Comparison of ENCODE assay signal across 11 cellular contexts in the genomic region with DNA sequence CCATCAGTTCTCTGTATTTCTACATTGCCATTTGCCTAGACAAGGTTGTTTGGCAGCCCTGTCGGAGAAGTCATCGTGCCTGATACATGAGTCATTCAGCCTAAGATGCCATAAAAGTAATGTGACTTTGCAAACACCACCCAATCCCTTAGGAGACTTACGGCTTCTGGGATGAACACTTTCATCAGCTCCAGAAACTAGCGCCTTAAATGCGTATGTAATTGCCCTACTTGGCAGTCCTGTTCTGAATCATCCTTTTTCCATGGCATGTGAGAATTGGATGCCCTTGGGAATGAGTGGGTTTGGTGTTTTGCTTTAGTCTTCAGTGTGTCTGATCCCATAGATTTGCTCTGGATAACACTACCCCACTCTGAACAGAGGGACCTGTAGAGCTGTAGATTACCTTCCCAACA.
DNase-seq lines count a peak whose midpoint lies in the region; ATAC-seq and TF ChIP-seq lines count a peak whose summit lies in the region.
"Had no signal": no experiment of that assay in that cellular context is flagged by ENCODE, and none has a peak within 500 bp of the region (broad histone marks: within the 10 kb centered on the region; RNA-seq: fewer than 3 reads in every experiment).

No MANE protein-coding gene starts in this region.

- peaks cover 51% of the 10 kb centered on the region for H3K4me1 Mint-ChIP-seq in nephron
- H3K4me1 Mint-ChIP-seq in activated CD8-positive, alpha-beta memory T cell treated with anti-CD3 and anti-CD28 coated beads, Interleukin-2, amount 10 ng/mL, durations not matched to agents 7 days and 5 days, result no peaks in the 10 kb centered on the region
- H3K4me1 Mint-ChIP-seq: activated naive CD8-positive, alpha-beta T cell treated with anti-CD3 and anti-CD28 coated beads, Interleukin-2, amount 50 U/mL, for 24 hours had no signal

- WGBS in esophagus muscularis mucosa, result 66% methylated on average over 5 of the region's 5 CpGs

- H3K79me2 ChIP-seq in ACC112 (ENCODE audit: control insufficient read depth, insufficient read depth, low read length, unreplicated experiment), result peaks cover 4% of the 10 kb centered on the region

- DNase-seq in NCI-H460 (ENCODE audit: extremely low read depth, low read depth), result peak; percentile 96
- peak; percentile 92 for DNase-seq in esophagus muscularis mucosa (ENCODE audit: extremely low spot score)
- no peak for DNase-seq in SHP77 (lab: John Stamatoyannopoulos, UW)
- DNase-seq in activated CD8-positive, alpha-beta memory T cell treated with anti-CD3 and anti-CD28 coated beads, Interleukin-2, amount 10 ng/mL, durations not matched to agents 7 days and 5 days, result no peak
- no peak for DNase-seq in RPMI8226
- DNase-seq: activated naive CD8-positive, alpha-beta T cell treated with anti-CD3 and anti-CD28 coated beads, Interleukin-2, amount 50 U/mL, for 24 hours; BE2C; kidney had no signal

- intact Hi-C loops in esophagus muscularis mucosa (cut with DNase I), result no loop called here

- H3K36me3 Mint-ChIP-seq in nephron (ENCODE audit: low read depth), result peaks cover 20% of the 10 kb centered on the region
- H3K36me3 Mint-ChIP-seq in activated CD8-positive, alpha-beta memory T cell treated with anti-CD3 and anti-CD28 coated beads, Interleukin-2, amount 10 ng/mL, durations not matched to agents 7 days and 5 days, result no peaks in the 10 kb centered on the region

- H3K27ac ChIP-seq in ACC112 (ENCODE audit: low read depth, low read length) (peak overlapping the region; percentile 100), esophagus muscularis mucosa (replicated peaks in 1 of 4) (peak overlapping the region; percentile 60 to 77 (median 72))

- no peak for ATAC-seq in activated CD8-positive, alpha-beta memory T cell treated with anti-CD3 and anti-CD28 coated beads, Interleukin-2, amount 10 ng/mL, durations not matched to agents 7 days and 5 days
- no peak for ATAC-seq in GM21381 (IDR thresholded peaks at IDR 0.05; ENCODE audit: unreplicated experiment)
- ATAC-seq: activated naive CD8-positive, alpha-beta T cell treated with anti-CD3 and anti-CD28 coated beads, Interleukin-2, amount 50 U/mL, for 24 hours had no signal

- 0 out of 2 replicates have a peak, but pooled peaks cover 3% of the 10 kb centered on the region for H3K36me3 ChIP-seq in ACC112 (ENCODE audit: insufficient read depth, low read length)
- no peaks in the 10 kb centered on the region for H3K36me3 ChIP-seq in esophagus muscularis mucosa
- H3K36me3 ChIP-seq: BE2C had no signal

- H2AFZ ChIP-seq in ACC112 (ENCODE audit: low read length, unreplicated experiment), result no peak overlapping the region

- TF ChIP-seq CTCF in esophagus muscularis mucosa (IDR thresholded peaks at IDR 0.05) (no peak), nephron (IDR thresholded peaks at IDR 0.05; ENCODE audit: unreplicated experiment in 3 of 3) (no peak)

- no peak overlapping the region for H3K4me3 Mint-ChIP-seq in nephron
- H3K4me3 Mint-ChIP-seq in activated CD8-positive, alpha-beta memory T cell treated with anti-CD3 and anti-CD28 coated beads, Interleukin-2, amount 10 ng/mL, durations not matched to agents 7 days and 5 days, result no peak overlapping the region
- H3K4me3 Mint-ChIP-seq: activated naive CD8-positive, alpha-beta T cell treated with anti-CD3 and anti-CD28 coated beads, Interleukin-2, amount 50 U/mL, for 24 hours had no signal

- H3K9me3 Mint-ChIP-seq in nephron, result no peaks in the 10 kb centered on the region
- no peaks in the 10 kb centered on the region for H3K9me3 Mint-ChIP-seq in activated CD8-positive, alpha-beta memory T cell treated with anti-CD3 and anti-CD28 coated beads, Interleukin-2, amount 10 ng/mL, durations not matched to agents 7 days and 5 days (ENCODE audit: low read depth)
- H3K9me3 Mint-ChIP-seq: activated naive CD8-positive, alpha-beta T cell treated with anti-CD3 and anti-CD28 coated beads, Interleukin-2, amount 50 U/mL, for 24 hours had no signal

- H3K4me1 ChIP-seq in ACC112 (ENCODE audit: control insufficient read depth, insufficient read depth, low read length, unreplicated experiment) (peaks cover 50% of the 10 kb centered on the region), esophagus muscularis mucosa (peaks cover 19 to 32% (median 25%) of the 10 kb centered on the region in 4 donors)
- H3K4me1 ChIP-seq: BE2C had no signal

- TF ChIP-seq EP300 in esophagus muscularis mucosa (IDR thresholded peaks at IDR 0.05), result peak; percentile 51

- H3K27me3 Mint-ChIP-seq in nephron (ENCODE audit: low read depth), result no peaks in the 10 kb centered on the region
- H3K27me3 Mint-ChIP-seq in activated CD8-positive, alpha-beta memory T cell treated with anti-CD3 and anti-CD28 coated beads, Interleukin-2, amount 10 ng/mL, durations not matched to agents 7 days and 5 days, result peaks cover 27% of the 10 kb centered on the region

- H3K27ac Mint-ChIP-seq in nephron, result peak overlapping the region in 2 of 3 experiments; percentile 55 to 59
- H3K27ac Mint-ChIP-seq in activated CD8-positive, alpha-beta memory T cell treated with anti-CD3 and anti-CD28 coated beads, Interleukin-2, amount 10 ng/mL, durations not matched to agents 7 days and 5 days, result no peak overlapping the region
- H3K27ac Mint-ChIP-seq: activated naive CD8-positive, alpha-beta T cell treated with anti-CD3 and anti-CD28 coated beads, Interleukin-2, amount 50 U/mL, for 24 hours had no signal

- no peaks in the 10 kb centered on the region for H3K9me3 ChIP-seq in esophagus muscularis mucosa
- H3K9me3 ChIP-seq: BE2C had no signal

- H3K4me3 ChIP-seq in ACC112 (ENCODE audit: low read depth, low read length) (peak overlapping the region; percentile 64), esophagus muscularis mucosa (no peak overlapping the region)

- CTCF ChIA-PET in activated CD8-positive, alpha-beta memory T cell treated with anti-CD3 and anti-CD28 coated beads, Interleukin-2, amount 10 ng/mL, durations not matched to agents 7 days and 5 days (lab: Charles Lee), result no interaction called here

- TF ChIP-seq POLR2A in esophagus muscularis mucosa (IDR thresholded peaks at IDR 0.05; ENCODE audit: low read depth), result no peak

- H3K27me3 ChIP-seq in ACC112 (ENCODE audit: insufficient read depth, low read length) (no peaks in the 10 kb centered on the region), esophagus muscularis mucosa (no peaks in the 10 kb centered on the region)
- H3K27me3 ChIP-seq: BE2C had no signal

Comparison
In these comparisons a context has a peak if more than half of its experiments do, and no peak if none do; other contexts are left out.
1. DNase-seq: peak in NCI-H460 (single experiment) and esophagus muscularis mucosa (single experiment); none in SHP77 (0 of 2), activated CD8-positive, alpha-beta memory T cell treated with anti-CD3 and anti-CD28 coated beads, Interleukin-2, amount 10 ng/mL, durations not matched to agents 7 days and 5 days (single experiment) and RPMI8226 (single experiment).